Comparison of ENCODE assay signal across 27 cellular contexts in genomic region chr2:23838970-23839369, GRCh38.
"Had no signal": no experiment of that assay in that cellular context is flagged by ENCODE, and none has a peak within 500 bp of the region (broad histone marks: within the 10 kb centered on the region; RNA-seq: fewer than 3 reads in every experiment).

No MANE protein-coding gene starts in this region.

- H3K27ac ChIP-seq: epithelial cell of prostate, esophagus squamous epithelium, gastrocnemius medialis, heart right ventricle, left lung, lower lobe of right lung had no signal

- FAIRE-seq: islet of Langerhans, keratinocyte had no signal

- H3K4me3 ChIP-seq: esophagus squamous epithelium, gastrocnemius medialis, heart right ventricle, left lung, lower lobe of right lung, mucosa of descending colon had no signal

- ATAC-seq: effector memory CD8-positive, alpha-beta T cell; esophagus mucosa; gastrocnemius medialis; heart right ventricle; left cardiac atrium; left lung; left ventricle myocardium superior; lower lobe of right lung; mucosa of descending colon; natural killer cell had no signal

- H3K9me3 Mint-ChIP-seq: dendritic cell treated with granulocyte-macrophage colony-stimulating factor and Interleukin-4, amounts not matched to agents 40 ng/mL and 50 ng/mL, for 4 days; effector memory CD8-positive, alpha-beta T cell had no signal

- DNase-seq: cortex of kidney; effector CD8-positive, alpha-beta T cell; effector memory CD8-positive, alpha-beta T cell; endodermal cell; erythroblast; esophagus squamous epithelium; foreskin fibroblast; foreskin melanocyte; gastrocnemius medialis; glutamatergic neuron; head of caudate nucleus; heart right ventricle; hippocampal formation; left cardiac atrium; left lung; left ventricle myocardium superior; lower lobe of right lung; mesenchymal stem cell; mucosa of descending colon; naive B cell; natural killer cell had no signal

- H3K9me3 ChIP-seq: esophagus squamous epithelium, gastrocnemius medialis, heart right ventricle, left lung, lower lobe of right lung, mucosa of descending colon had no signal

- H3K4me1 ChIP-seq: gastrocnemius medialis, left lung, lower lobe of right lung had no signal

- H3K27me3 ChIP-seq: esophagus squamous epithelium, gastrocnemius medialis, heart right ventricle, left lung had no signal

- H3K27ac Mint-ChIP-seq: dendritic cell treated with granulocyte-macrophage colony-stimulating factor and Interleukin-4, amounts not matched to agents 40 ng/mL and 50 ng/mL, for 4 days; effector memory CD8-positive, alpha-beta T cell; endodermal cell; mesothelial cell of epicardium had no signal

- H3K36me3 Mint-ChIP-seq: natural killer cell had no signal
